8 cellular contexts compared by ENCODE assay signal in the genomic region with DNA sequence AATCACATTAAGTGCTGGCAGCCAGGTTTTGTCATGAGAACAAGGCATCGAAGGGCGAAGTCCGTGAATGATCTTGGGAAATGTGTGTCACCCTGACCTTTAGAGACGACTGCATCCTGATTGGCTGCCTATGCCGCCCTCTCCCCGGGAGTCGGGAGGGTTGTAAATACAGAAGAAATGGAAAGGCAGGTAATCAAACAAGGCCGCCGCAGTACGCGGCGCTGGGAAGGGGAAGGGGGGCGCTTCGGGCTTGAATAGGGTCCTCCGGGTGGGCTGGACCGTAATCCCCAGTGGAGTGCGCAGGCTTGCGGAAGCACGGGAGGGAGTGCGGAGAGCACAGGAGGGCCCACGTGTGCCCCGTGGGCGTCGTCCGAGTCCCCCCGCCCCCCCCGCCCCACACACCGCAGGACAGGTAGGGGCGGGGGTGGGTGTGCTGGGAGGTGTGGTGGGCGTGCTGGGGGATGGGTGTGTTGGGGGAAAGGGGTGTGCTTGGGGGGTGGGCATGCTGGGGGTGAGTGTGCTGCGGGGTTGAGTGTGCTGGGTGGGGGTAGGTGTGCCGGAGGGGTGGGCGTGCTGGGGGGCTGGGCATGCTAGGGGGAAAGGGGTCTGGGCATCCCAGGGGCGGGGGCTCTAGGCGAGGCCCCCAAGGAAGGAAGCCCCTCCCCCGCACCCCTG.
DNase-seq lines count a peak whose midpoint lies in the region; ATAC-seq and TF ChIP-seq lines count a peak whose summit lies in the region.

No MANE protein-coding gene starts in this region.

- H3K36me3 ChIP-seq in BE2C, result no peaks in the 10 kb centered on the region
- no peaks in the 10 kb centered on the region for H3K36me3 ChIP-seq in IMR-90 (ENCODE audit: control insufficient read depth, insufficient read depth, low read length)
- no peaks in the 10 kb centered on the region for H3K36me3 ChIP-seq in WERI-Rb-1

- peak overlapping the region; percentile 92; the same call in 1 of the 2 replicates for H3K14ac ChIP-seq in IMR-90 (replicated peaks; ENCODE audit: low read depth, low read length)

- peaks cover 19% of the 10 kb centered on the region for H3K4me1 ChIP-seq in BE2C
- peaks cover 5% of the 10 kb centered on the region for H3K4me1 ChIP-seq in IMR-90 (ENCODE audit: control insufficient read depth, insufficient read depth, low read length)

- no peak overlapping the region for H4K5ac ChIP-seq in IMR-90 (ENCODE audit: low read depth, low read length)

- H3K27ac ChIP-seq in IMR-90 (ENCODE audit: insufficient read depth, low read length) (peak overlapping the region; percentile 92), WERI-Rb-1 (peak overlapping the region; percentile 74), caudate nucleus (ENCODE audit: low read depth, low read length) (peak overlapping the region; percentile 94)

- intact Hi-C loops in IMR-90 (cut with micrococcal nuclease), result no loop called here
- intact Hi-C loops in left colon (cut with DNase I, micrococcal nuclease), result no loop called here

- TF ChIP-seq POLR2A in IMR-90 (IDR thresholded peaks at IDR 0.05; ENCODE audit: low read depth, low read length), result no peak

- ATAC-seq in IMR-90 (ENCODE audit: low read depth) (no peak), left colon (peak; percentile 56)

- H2AK5ac ChIP-seq in IMR-90 (ENCODE audit: low read depth, low read length), result peak overlapping the region; percentile 48; the same call in 1 of the 2 replicates

- peak overlapping the region; percentile 75; the same call in 1 of the 2 replicates for H2BK120ac ChIP-seq in IMR-90 (ENCODE audit: low read depth, low read length)

- H3K4me2 ChIP-seq in IMR-90 (ENCODE audit: low read depth, low read length), result peak overlapping the region; percentile 83

- H3K9me3 ChIP-seq in BE2C, result no peaks in the 10 kb centered on the region
- H3K9me3 ChIP-seq in IMR-90 (ENCODE audit: control insufficient read depth, insufficient read depth, low read length), result no peaks in the 10 kb centered on the region
- no peaks in the 10 kb centered on the region for H3K9me3 ChIP-seq in WERI-Rb-1 (ENCODE audit: severe bottlenecking)

- H2BK5ac ChIP-seq in IMR-90 (ENCODE audit: low read depth, low read length, poor library complexity, severe bottlenecking), result peak overlapping the region; percentile 84

- POLR2A ChIA-PET in IMR-90 (lab: Charles Lee; ENCODE audit: unreplicated experiment), result no interaction called here

- in situ Hi-C loops in IMR-90 (cut with MboI; ENCODE audit: low sequenced_read_pairs), result no loop called here

- peak; percentile 22 for DNase-seq in BE2C
- DNase-seq in IMR-90, result no peak
- DNase-seq in WERI-Rb-1, result peak; percentile 12
- peak in 29 of 61 donors; percentile 9 to 75 (median 35) for DNase-seq in caudate nucleus (lab: John Stamatoyannopoulos, UW)
- peak; percentile 68 to 79 for DNase-seq in left colon
- peak; percentile 67 to 69 for DNase-seq in stimulated activated CD4-positive, alpha-beta T cell treated with anti-CD3 and anti-CD28 coated beads, Interleukin-2, amount 100 ng/mL, for 24 hours
- DNase-seq in NCI-H1048 (lab: John Stamatoyannopoulos, UW), result no peak
- DNase-seq in ureter (ENCODE audit: low spot score), result no peak

- H3K18ac ChIP-seq in IMR-90 (ENCODE audit: low read depth, low read length), result peak overlapping the region; percentile 56; the same call in 1 of the 2 replicates

- peak overlapping the region; percentile 79; the same call in 1 of the 2 replicates for H3K56ac ChIP-seq in IMR-90 (ENCODE audit: extremely low read depth, insufficient read depth, low read length)

- no peak overlapping the region for H4K91ac ChIP-seq in IMR-90 (ENCODE audit: insufficient read depth, low read depth, low read length)

- WGBS in IMR-90 (ENCODE audit: extremely low coverage in 2 of 2, insufficient read length in 1 of 2), 2 experiments, result 9% methylated on average over 12 of the region's 36 CpGs; no CpG with 5 or more reads in 1 of the 2 experiments

- TF ChIP-seq CTCF in BE2C (IDR thresholded peaks at IDR 0.05; ENCODE audit: low read depth, low read length) (no peak), IMR-90 (conservative IDR thresholded peaks at IDR 0.05; ENCODE audit: low read depth, low read length) (no peak), WERI-Rb-1 (IDR thresholded peaks at IDR 0.05; ENCODE audit: low read depth, low read length) (no peak)

- 0 out of 2 replicates have a peak, but pooled peaks cover 3% of the 10 kb centered on the region for H3K9me1 ChIP-seq in IMR-90 (ENCODE audit: insufficient read depth, low read length)

- peak overlapping the region in 1 of 2 experiments; percentile 78; a peak in 1 of 4 replicates for H4K8ac ChIP-seq in IMR-90 (ENCODE audit: low read depth in 2 of 2, low read length in 2 of 2)

- H2BK15ac ChIP-seq in IMR-90 (ENCODE audit: low read depth, low read length), result peak overlapping the region; percentile 61; the same call in 1 of the 3 replicates

- peak overlapping the region; percentile 78 for H3K4ac ChIP-seq in IMR-90 (ENCODE audit: low read depth, low read length)

- dilution Hi-C loops in IMR-90 (cut with HindIII; ENCODE audit: low sequenced_read_pairs, unreplicated experiment), result no loop called here

- CTCF ChIA-PET in IMR-90 (lab: Yijun Ruan, JAX), result no interaction called here

- peak overlapping the region; percentile 8; the same call in 1 of the 2 replicates for H3K23ac ChIP-seq in IMR-90 (ENCODE audit: low read depth, low read length)

- peak overlapping the region; percentile 90 for H3K9ac ChIP-seq in IMR-90 (ENCODE audit: low read depth, low read length)

- no peak for TF ChIP-seq RAD21 in IMR-90 (IDR thresholded peaks at IDR 0.05; ENCODE audit: low read length)

- H3K27me3 ChIP-seq in BE2C (no peaks in the 10 kb centered on the region), IMR-90 (ENCODE audit: control insufficient read depth, insufficient read depth, low read length) (no peaks in the 10 kb centered on the region), WERI-Rb-1 (ENCODE audit: insufficient read depth, low read depth, severe bottlenecking) (no peaks in the 10 kb centered on the region)

- H2AFZ ChIP-seq in IMR-90 (replicated peaks; ENCODE audit: low read length, poor library complexity), result peak overlapping the region; percentile 92

- peaks cover 0 to 10% of the 10 kb centered on the region in 2 experiments; a peak in 2 of 4 replicates for H3K79me1 ChIP-seq in IMR-90 (ENCODE audit: low read depth in 1 of 2, low read length in 2 of 2)

- H2AK9ac ChIP-seq in IMR-90 (replicated peaks; ENCODE audit: low read depth, low read length, poor library complexity), result peak overlapping the region; percentile 97

- H3K4me3 ChIP-seq in BE2C (ENCODE audit: low read depth, low read length) (peak overlapping the region; percentile 83), IMR-90 (ENCODE audit: insufficient read depth, low read depth, low read length) (peak overlapping the region; percentile 90), WERI-Rb-1 (ENCODE audit: low read depth, low read length) (peak overlapping the region; percentile 75)

- no peak overlapping the region for H2BK20ac ChIP-seq in IMR-90 (ENCODE audit: low read depth, low read length)

- no TSS peak for BruUV-seq in IMR-90 (replicated peaks; lab: Mats Ljungman, UMichigan)

- no peaks in the 10 kb centered on the region for H4K20me1 ChIP-seq in IMR-90 (ENCODE audit: insufficient read depth, low read length)

TF ChIP-seq in IMR-90, 13 proteins besides CTCF, POLR2A, EP300 and RAD21:
- TF ChIP-seq NFE2L2 (IDR thresholded peaks at IDR 0.05; ENCODE audit: low read depth, low read length), result no peak

Comparison
In these comparisons a context has a peak if more than half of its experiments do, and no peak if none do; other contexts are left out.
1. DNase-seq: peak in BE2C (single experiment), WERI-Rb-1 (single experiment), left colon (2 of 2) and stimulated activated CD4-positive, alpha-beta T cell treated with anti-CD3 and anti-CD28 coated beads, Interleukin-2, amount 100 ng/mL, for 24 hours (2 of 2); none in IMR-90 (single experiment), NCI-H1048 (single experiment) and ureter (single experiment).
2. Peak in every context shown above with its lines, with median percentiles within 50 percentile points of each other: H3K4me3 ChIP-seq and H3K27ac ChIP-seq.